Comparison of ENCODE assay signal across 16 cellular contexts in the genomic region with DNA sequence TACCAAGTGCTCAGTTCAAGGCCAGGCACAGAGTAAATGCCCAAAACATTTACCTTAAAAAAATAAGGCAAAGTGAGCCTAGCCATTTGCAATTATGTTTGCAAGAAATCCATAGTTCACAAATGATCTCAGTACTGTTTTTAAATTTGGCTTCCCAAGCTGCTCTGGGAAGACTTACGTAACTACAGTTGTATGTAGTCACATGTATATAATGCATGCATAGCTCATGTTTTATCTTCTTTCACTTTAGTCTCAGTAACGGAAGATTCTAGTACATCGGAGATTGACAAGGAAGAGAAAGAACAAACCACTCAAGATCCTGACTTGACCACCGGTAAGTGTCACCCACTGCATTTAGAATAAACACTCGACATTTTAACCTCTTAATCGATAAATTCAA. TPM values are rescaled to one million over a fixed set of nuclear protein-coding genes. Genes with fewer than 3 reads are reported as not detected.
A peak's percentile ranks its signal among the peaks of the same experiment; 100 is the strongest.
DNase-seq lines count a peak whose midpoint lies in the region; ATAC-seq, FAIRE-seq and TF ChIP-seq lines count a peak whose summit lies in the region.
"Had no signal": no experiment of that assay in that cellular context is flagged by ENCODE, and none has a peak within 500 bp of the region (broad histone marks: within the 10 kb centered on the region; RNA-seq: fewer than 3 reads in every experiment).

No MANE protein-coding gene starts in this region.

- FAIRE-seq in GM12891 (lab: Jason Lieb, UNC) (peak; percentile 77), H54 (lab: Jason Lieb, UNC) (no peak)
- FAIRE-seq: HTR-8/SVneo had no signal

- TF ChIP-seq POLR2A in GM12891 (IDR thresholded peaks at IDR 0.05; ENCODE audit: low read depth, low read length) (no peak), H54 (IDR thresholded peaks at IDR 0.05; ENCODE audit: low read depth, low read length) (no peak)

- peak; percentile 34 for ATAC-seq in sciatic nerve
- ATAC-seq: activated naive CD4-positive, alpha-beta T cell treated with anti-CD3 and anti-CD28 coated beads, Interleukin-2, amount 50 U/mL, for 72 hours; stimulated activated naive CD8-positive, alpha-beta T cell treated with anti-CD3 and anti-CD28 coated beads, Interleukin-15, amount 100 ng/mL, for 72 hours had no signal

- intact Hi-C loops in sciatic nerve (cut with DNase I): loop anchor here (10.0 kb wide), 1 partner anchor 160 kb away; no protein-coding TSS in a partner anchor

- DNase-seq in GM12891 (ENCODE audit: insufficient read length, low spot score): no peak
- DNase-seq in OCI-M1 (lab: John Stamatoyannopoulos, UW): peak; percentile 29
- peak; percentile 14 for DNase-seq in fibroblast of peridontal ligament (ENCODE audit: extremely low read depth)
- DNase-seq in sciatic nerve (ENCODE audit: low spot score): no peak
- DNase-seq in activated CD4-positive, alpha-beta T cell treated with anti-CD3 and anti-CD28 coated beads for 1 hour: no peak
- no peak for DNase-seq in H54 (ENCODE audit: insufficient read length, low spot score)
- no peak for DNase-seq in effector CD8-positive, alpha-beta T cell (lab: John Stamatoyannopoulos, UW)
- DNase-seq: activated B cell treated with CpG ODN at 0.5 μM for 24 hours; GOT3; NCI-H1694 treated with DMSO at 0.1 percent for 48 hours; NCI-H2171 treated with DMSO at 0.1 percent for 48 hours; sigmoid colon; stimulated activated naive CD8-positive, alpha-beta T cell treated with anti-CD3 and anti-CD28 coated beads, Interleukin-15, amount 100 ng/mL, for 72 hours had no signal

TF ChIP-seq in GM12891, 5 proteins besides CTCF, POLR2A, EP300 and RAD21:
- TF ChIP-seq TAF1 (IDR thresholded peaks at IDR 0.05; ENCODE audit: low read depth, low read length) (no peak), SPI1 (IDR thresholded peaks at IDR 0.05; ENCODE audit: low read depth, low read length) (no peak), PAX5 (IDR thresholded peaks at IDR 0.05; ENCODE audit: insufficient read depth, low read length, severe bottlenecking) (no peak), POU2F2 (IDR thresholded peaks at IDR 0.05; ENCODE audit: low read depth, low read length) (no peak), POLR2AphosphoS5 (IDR thresholded peaks at IDR 0.05; ENCODE audit: low read depth, low read length) (no peak)

RNA-seq across cellular contexts. Expression of a gene that starts 18.2 kb away (rescaled TPM):
- polyA plus RNA-seq in GM12891 (2012; ENCODE audit: low read depth, missing spikeins): 2.4 TPM
- 13.3 TPM for total RNA-seq in sciatic nerve

RNA-seq across cellular contexts. Expression of a gene that starts 26.1 kb away (rescaled TPM):
- polyA plus RNA-seq in GM12891 (2012; ENCODE audit: low read depth, missing spikeins): 0.94 TPM
- 1.9 TPM for total RNA-seq in sciatic nerve
- total RNA-seq: activated B cell treated with CpG ODN at 0.5 μM for 24 hours had no signal
- polyA plus RNA-seq: neural cell had no signal

Comparison
In these comparisons a context has a peak if more than half of its experiments do, and no peak if none do; other contexts are left out.
1. DNase-seq: peak in OCI-M1 (single experiment) and fibroblast of peridontal ligament (single experiment); none in GM12891 (single experiment), sciatic nerve (single experiment), activated CD4-positive, alpha-beta T cell treated with anti-CD3 and anti-CD28 coated beads for 1 hour (single experiment), H54 (single experiment) and effector CD8-positive, alpha-beta T cell (single experiment).